ENCODE assay signal across 22 cellular contexts in the genomic region with DNA sequence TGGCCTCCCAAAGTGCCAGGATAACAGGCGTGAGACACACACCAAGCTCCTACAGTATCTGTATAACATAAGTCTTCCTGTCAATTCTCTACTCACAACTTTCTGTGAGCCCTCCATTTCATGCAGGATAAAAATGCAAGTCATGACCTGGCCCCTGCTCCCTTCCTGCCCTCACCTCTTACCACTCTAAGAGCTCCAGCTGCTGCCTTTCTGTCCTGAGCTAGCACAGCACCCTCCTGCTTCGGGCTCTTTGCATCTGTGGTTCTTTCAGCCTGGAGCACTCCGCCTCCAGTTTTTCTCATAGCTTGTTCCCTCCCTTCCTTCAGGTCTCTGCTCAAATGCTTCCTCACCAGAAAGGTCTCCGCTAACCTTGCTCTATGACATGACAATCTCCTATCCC. TPM values are rescaled to one million over a fixed set of nuclear protein-coding genes. Genes with fewer than 3 reads are reported as not detected.
DNase-seq lines count a peak whose midpoint lies in the region; ATAC-seq, FAIRE-seq and TF ChIP-seq lines count a peak whose summit lies in the region.
"Had no signal": no experiment of that assay in that cellular context is flagged by ENCODE, and none has a peak within 500 bp of the region (broad histone marks: within the 10 kb centered on the region; RNA-seq: fewer than 3 reads in every experiment).

No MANE protein-coding gene starts in this region.

- intact Hi-C loops in right cardiac atrium (cut with DNase I) = no loop called here
- intact Hi-C loops in Right ventricle myocardium inferior (cut with DNase I) = no loop called here

- H3K27me3 Mint-ChIP-seq in endodermal cell (ENCODE audit: insufficient read depth) = no peaks in the 10 kb centered on the region
- H3K27me3 Mint-ChIP-seq in stimulated activated naive CD8-positive, alpha-beta T cell treated with anti-CD3 and anti-CD28 coated beads, Interleukin-15, amount 100 ng/mL, for 72 hours = no peaks in the 10 kb centered on the region
- H3K27me3 Mint-ChIP-seq: central memory CD8-positive, alpha-beta T cell had no signal

- H3K27ac ChIP-seq in right cardiac atrium (ENCODE audit: low read length) (peak overlapping the region; percentile 57), endodermal cell (ENCODE audit: low read depth, low read length) (no peak overlapping the region)
- H3K27ac ChIP-seq: 22Rv1, BLaER1, SJCRH30 had no signal

- FAIRE-seq in GM12891 (lab: Jason Lieb, UNC) = no peak

- no peaks in the 10 kb centered on the region for H3K9me3 Mint-ChIP-seq in endodermal cell
- H3K9me3 Mint-ChIP-seq in stimulated activated naive CD8-positive, alpha-beta T cell treated with anti-CD3 and anti-CD28 coated beads, Interleukin-15, amount 100 ng/mL, for 72 hours = no peaks in the 10 kb centered on the region
- H3K9me3 Mint-ChIP-seq: central memory CD8-positive, alpha-beta T cell; immature natural killer cell; T-helper 1 cell treated with Interleukin-12 subunit alpha and Interleukin-12 subunit beta and Interleukin-4 antibody, amounts not matched to agents 30 μg/mL and 1 μg/mL, for 36 hours had no signal

- H3K27me3 ChIP-seq in right cardiac atrium (ENCODE audit: control insufficient read depth, insufficient read depth) (no peaks in the 10 kb centered on the region), endodermal cell (ENCODE audit: control insufficient read depth, insufficient read depth, low read length, poor library complexity, severe bottlenecking) (no peaks in the 10 kb centered on the region)
- H3K27me3 ChIP-seq: BLaER1, SJCRH30, tibial nerve had no signal

- TF ChIP-seq POLR2A in GM12891 (IDR thresholded peaks at IDR 0.05; ENCODE audit: low read depth, low read length) = no peak

- DNase-seq in DMS 273 (lab: John Stamatoyannopoulos, UW; ENCODE audit: unreplicated experiment) (peak; percentile 9), DMS 273 treated with DMSO at 0.1 percent for 48 hours (lab: John Stamatoyannopoulos, UW) (no peak), right cardiac atrium (no peak), Right ventricle myocardium inferior (ENCODE audit: missing footprints) (no peak), endodermal cell (no peak), left lobe of liver (ENCODE audit: low spot score) (no peak), GM12891 (ENCODE audit: insufficient read length, low spot score) (no peak)
- DNase-seq in stimulated activated naive CD8-positive, alpha-beta T cell treated with anti-CD3 and anti-CD28 coated beads, Interleukin-15, amount 100 ng/mL, for 72 hours = no peak
- DNase-seq: activated CD8-positive, alpha-beta memory T cell treated with anti-CD3 and anti-CD28 coated beads, Interleukin-2, amount 50 U/mL, for 48 hours; DMS153; effector CD4-positive, alpha-beta T cell; immature natural killer cell; NCI-H1105 treated with DMSO at 0.1 percent for 48 hours; NCI-H526 treated with DMSO at 0.1 percent for 48 hours; SJCRH30 had no signal

- ATAC-seq in right cardiac atrium (no peak), Right ventricle myocardium inferior (no peak), left lobe of liver (no peak)
- no peak for ATAC-seq in stimulated activated naive CD8-positive, alpha-beta T cell treated with anti-CD3 and anti-CD28 coated beads, Interleukin-15, amount 100 ng/mL, for 72 hours

- H3K4me3 ChIP-seq in right cardiac atrium (ENCODE audit: low read length) = no peak overlapping the region
- no peak overlapping the region for H3K4me3 ChIP-seq in endodermal cell (ENCODE audit: low read length)
- H3K4me3 ChIP-seq: BLaER1, lung, SJCRH30, tibial nerve had no signal

- H3K4me1 ChIP-seq in right cardiac atrium (ENCODE audit: control insufficient read depth, insufficient read depth, low read length) (no peaks in the 10 kb centered on the region), endodermal cell (ENCODE audit: control insufficient read depth, insufficient read depth, low read length) (no peaks in the 10 kb centered on the region)
- H3K4me1 ChIP-seq: BLaER1, SJCRH30 had no signal

- peak overlapping the region; percentile 24 for H3K27ac Mint-ChIP-seq in endodermal cell
- peak overlapping the region; percentile 2 to 72 for H3K27ac Mint-ChIP-seq in stimulated activated naive CD8-positive, alpha-beta T cell treated with anti-CD3 and anti-CD28 coated beads, Interleukin-15, amount 100 ng/mL, for 72 hours
- H3K27ac Mint-ChIP-seq: T-helper 1 cell treated with Interleukin-12 subunit alpha and Interleukin-12 subunit beta and Interleukin-4 antibody, amounts not matched to agents 30 μg/mL and 1 μg/mL, for 36 hours had no signal

- H3K4me3 Mint-ChIP-seq in endodermal cell = no peak overlapping the region
- no peak overlapping the region for H3K4me3 Mint-ChIP-seq in stimulated activated naive CD8-positive, alpha-beta T cell treated with anti-CD3 and anti-CD28 coated beads, Interleukin-15, amount 100 ng/mL, for 72 hours
- H3K4me3 Mint-ChIP-seq: central memory CD8-positive, alpha-beta T cell; immature natural killer cell; T-helper 1 cell treated with Interleukin-12 subunit alpha and Interleukin-12 subunit beta and Interleukin-4 antibody, amounts not matched to agents 30 μg/mL and 1 μg/mL, for 36 hours had no signal

- TF ChIP-seq CTCF in endodermal cell (conservative IDR thresholded peaks at IDR 0.05) = no peak

- H3K36me3 Mint-ChIP-seq in endodermal cell (ENCODE audit: low read depth) = peaks cover 57% of the 10 kb centered on the region

- no peak overlapping the region for H3K9ac ChIP-seq in endodermal cell (ENCODE audit: extremely low read depth, low read length, poor library complexity, severe bottlenecking)
- H3K9ac ChIP-seq: BLaER1 had no signal

- H3K4me1 Mint-ChIP-seq in endodermal cell = no peaks in the 10 kb centered on the region
- peaks cover 3% of the 10 kb centered on the region for H3K4me1 Mint-ChIP-seq in stimulated activated naive CD8-positive, alpha-beta T cell treated with anti-CD3 and anti-CD28 coated beads, Interleukin-15, amount 100 ng/mL, for 72 hours
- H3K4me1 Mint-ChIP-seq: central memory CD8-positive, alpha-beta T cell; immature natural killer cell had no signal

- WGBS in right cardiac atrium = 88% methylated on average over 4 of the region's 4 CpGs
- WGBS in endodermal cell (ENCODE audit: insufficient coverage in 1 of 2, insufficient read length in 1 of 2), 2 experiments = 93 to 96% methylated on average over 4 of the region's 4 CpGs

- H3K36me3 ChIP-seq in endodermal cell (ENCODE audit: control insufficient read depth, insufficient read depth, low read length) = peaks cover 32% of the 10 kb centered on the region
- H3K36me3 ChIP-seq: SJCRH30 had no signal

- H3K9me3 ChIP-seq in right cardiac atrium (ENCODE audit: control insufficient read depth, low read length) (no peaks in the 10 kb centered on the region), endodermal cell (ENCODE audit: control insufficient read depth, low read length) (no peaks in the 10 kb centered on the region)
- H3K9me3 ChIP-seq: BLaER1, SJCRH30, tibial nerve had no signal

TF ChIP-seq in GM12891, 5 proteins besides CTCF, POLR2A, EP300 and RAD21:
- TF ChIP-seq PAX5 (IDR thresholded peaks at IDR 0.05; ENCODE audit: insufficient read depth, low read length, severe bottlenecking) (no peak), TAF1 (IDR thresholded peaks at IDR 0.05; ENCODE audit: low read depth, low read length) (no peak), POU2F2 (IDR thresholded peaks at IDR 0.05; ENCODE audit: low read depth, low read length) (no peak), SPI1 (IDR thresholded peaks at IDR 0.05; ENCODE audit: low read depth, low read length) (no peak), POLR2AphosphoS5 (IDR thresholded peaks at IDR 0.05; ENCODE audit: low read depth, low read length) (no peak)
TF ChIP-seq in GM12891: peak in this region for 0.

RNA-seq across cellular contexts. Expression of gene TRPC4AP, which starts 23.7 kb away (rescaled TPM):
- total RNA-seq in right cardiac atrium = 10 to 100 TPM; 34.3 to 44.6 (median 36.6) TPM
- polyA plus RNA-seq in right cardiac atrium = 29.1 TPM
- 35.3 TPM for total RNA-seq in Right ventricle myocardium inferior
- total RNA-seq in endodermal cell = 100 to 1,000 TPM in 1 of 2 donors, 10 to 100 TPM in 1; 84.2 to 103 TPM
- polyA plus RNA-seq in endodermal cell (2013, experiment 1 of 2) = 74.2 TPM
- polyA plus RNA-seq in endodermal cell (2013, experiment 2 of 2) = 68.6 TPM
- 27.6 TPM for total RNA-seq in left lobe of liver
- 32.3 TPM for polyA plus RNA-seq in GM12891 (2012; ENCODE audit: low read depth, missing spikeins)

RNA-seq across cellular contexts. Expression of gene EDEM2, which starts 30.9 kb away (rescaled TPM):
- 10 to 100 TPM; 15.1 to 25.9 (median 15.4) TPM for total RNA-seq in right cardiac atrium
- 11.8 TPM for polyA plus RNA-seq in right cardiac atrium
- 12.7 TPM for total RNA-seq in Right ventricle myocardium inferior
- 10 to 100 TPM; 21.4 to 32.2 TPM for total RNA-seq in endodermal cell
- 13.0 TPM for polyA plus RNA-seq in endodermal cell (2013, experiment 1 of 2)
- polyA plus RNA-seq in endodermal cell (2013, experiment 2 of 2) = 12.2 TPM
- total RNA-seq in left lobe of liver = 26.0 TPM
- 12.4 TPM for polyA plus RNA-seq in GM12891 (2012; ENCODE audit: low read depth, missing spikeins)

RNA-seq across cellular contexts. Expression of gene PROCR, which starts 55.6 kb away (rescaled TPM):
- total RNA-seq in right cardiac atrium = 10 to 100 TPM; 12.9 to 43.7 (median 22.4) TPM
- 28.0 TPM for polyA plus RNA-seq in right cardiac atrium
- 10.5 TPM for total RNA-seq in Right ventricle myocardium inferior
- 1 to 10 TPM; 2.4 to 6.8 TPM for total RNA-seq in endodermal cell
- 5.9 TPM for polyA plus RNA-seq in endodermal cell (2013, experiment 1 of 2)
- 5.2 TPM for polyA plus RNA-seq in endodermal cell (2013, experiment 2 of 2)
- 1.5 TPM for total RNA-seq in left lobe of liver
- 6.8 TPM for polyA plus RNA-seq in GM12891 (2012; ENCODE audit: low read depth, missing spikeins)
- total RNA-seq: OCI-LY7 had no signal
